ENCODE assay signal across 23 cellular contexts in the genomic region with DNA sequence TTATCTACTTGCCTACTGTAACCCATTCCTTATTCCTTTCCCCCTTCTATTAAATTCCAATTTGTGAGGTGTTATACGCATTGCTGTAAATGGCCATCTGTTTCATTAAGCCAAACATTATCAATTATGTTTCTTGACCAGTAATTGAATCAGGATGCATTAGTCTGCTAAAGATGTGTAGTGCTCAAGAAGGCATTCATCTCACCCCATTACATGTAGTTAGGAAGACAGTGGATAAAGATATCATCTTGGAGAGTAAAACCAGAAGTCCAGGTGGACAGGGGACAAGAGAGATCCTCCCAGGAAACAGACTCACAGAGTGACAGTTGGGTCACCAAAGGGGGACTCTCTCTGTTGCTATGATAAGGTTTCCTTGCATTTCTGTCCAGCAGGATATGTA.
"Had no signal": no experiment of that assay in that cellular context is flagged by ENCODE, and none has a peak within 500 bp of the region (broad histone marks: within the 10 kb centered on the region; RNA-seq: fewer than 3 reads in every experiment).

No MANE protein-coding gene starts in this region.

- H3K4me1 ChIP-seq: Peyer's patch, SJCRH30 had no signal

- DNase-seq: Kasumi-1, MV-4-11, NCI-H1048, NCI-H1105, NCI-H1417, NCI-H1436 treated with DMSO at 0.1 percent for 48 hours, NCI-H1694, NCI-H187 treated with DMSO at 0.1 percent for 48 hours, NCI-H2029 treated with DMSO at 0.1 percent for 48 hours, NCI-H2171 treated with DMSO at 0.1 percent for 48 hours, NCI-H345, NCI-H446 treated with DMSO at 0.1 percent for 48 hours, NCI-H510A treated with DMSO at 0.1 percent for 48 hours, NCI-H526, PC-9, Peyer's patch, SHP77 treated with DMSO at 0.1 percent for 48 hours, SJCRH30 had no signal

- H3K4me2 ChIP-seq: KMS-11, PC-9 had no signal

- H3K27me3 ChIP-seq: Peyer's patch, SJCRH30 had no signal

- H3K9ac ChIP-seq: KMS-11 had no signal

- ATAC-seq: K562, Right ventricle myocardium inferior had no signal

- H3K9me3 ChIP-seq: Peyer's patch, SJCRH30 had no signal

- H2AFZ ChIP-seq: PC-9 had no signal

- H3K36me3 ChIP-seq: Peyer's patch, SJCRH30 had no signal

- H3K27ac ChIP-seq: HL-60, KMS-11, PC-9, Peyer's patch, SJCRH30, SK-N-MC had no signal

- H3K4me3 ChIP-seq: K562, PC-9, Peyer's patch, SJCRH30, SK-N-MC had no signal
